Comparison of ENCODE assay signal across 25 cellular contexts in genomic region chr5:62594364-62594984, GRCh38.
"Had no signal": no experiment of that assay in that cellular context is flagged by ENCODE, and none has a peak within 500 bp of the region (broad histone marks: within the 10 kb centered on the region; RNA-seq: fewer than 3 reads in every experiment).

No MANE protein-coding gene starts in this region.

- H3K27me3 ChIP-seq: cardiac muscle cell had no signal

- H3K4me3 ChIP-seq: cardiac muscle cell had no signal

- ATAC-seq: activated CD8-positive, alpha-beta memory T cell treated with anti-CD3 and anti-CD28 coated beads, Interleukin-2, amount 10 ng/mL, durations not matched to agents 7 days and 5 days; PC-3; T-helper 17 cell had no signal

- DNase-seq: activated B cell treated with CpG ODN at 0.5 μM for 24 hours; activated CD4-positive, alpha-beta T cell treated with anti-CD3 and anti-CD28 coated beads for 1 hour; activated CD4-positive, alpha-beta T cell treated with anti-CD3 and anti-CD28 coated beads, Interleukin-2, amount 10 ng/mL, durations not matched to agents 24 days and 14 days; activated CD4-positive, alpha-beta T cell treated with anti-CD3 and anti-CD28 coated beads, Interleukin-2, amount 50 U/mL, for 48 hours; activated CD8-positive, alpha-beta memory T cell treated with anti-CD3 and anti-CD28 coated beads, Interleukin-2, amount 10 ng/mL, durations not matched to agents 7 days and 5 days; activated effector memory CD4-positive, alpha-beta T cell treated with Interleukin-2 at 50 U/mL for 16 hours; activated naive CD4-positive, alpha-beta T cell; activated T-cell treated with anti-CD3 and anti-CD28 coated beads, Interleukin-2, amount 50 U/mL, for 24 hours; amygdala; cerebellar nuclear complex; NCI-H1092; NCI-H1417; NCI-H1694 treated with DMSO at 0.1 percent for 48 hours; NCI-H2029 treated with DMSO at 0.1 percent for 48 hours; NCI-H345; NCI-H510A; NCI-H69; PC-3; SHP77 treated with DMSO at 0.1 percent for 48 hours; T-helper 17 cell; T-helper 9 cell had no signal

- H3K27me3 Mint-ChIP-seq: activated B cell treated with CpG ODN at 0.5 μM for 24 hours; activated CD4-positive, alpha-beta T cell treated with anti-CD3 and anti-CD28 coated beads, Interleukin-2, amount 10 ng/mL, durations not matched to agents 24 days and 14 days; activated CD8-positive, alpha-beta memory T cell treated with anti-CD3 and anti-CD28 coated beads, Interleukin-2, amount 10 ng/mL, durations not matched to agents 7 days and 5 days; activated naive CD4-positive, alpha-beta T cell treated with anti-CD3 and anti-CD28 coated beads, Interleukin-2, amount 50 U/mL, for 24 hours; activated T-cell treated with anti-CD3 and anti-CD28 coated beads, Interleukin-2, amount 50 U/mL, for 24 hours; T-helper 17 cell had no signal

- H3K27ac ChIP-seq: cardiac muscle cell had no signal

- H3K27ac Mint-ChIP-seq: activated B cell treated with CpG ODN at 0.5 μM for 24 hours; activated CD4-positive, alpha-beta T cell treated with anti-CD3 and anti-CD28 coated beads, Interleukin-2, amount 10 ng/mL, durations not matched to agents 24 days and 14 days; activated CD8-positive, alpha-beta memory T cell treated with anti-CD3 and anti-CD28 coated beads, Interleukin-2, amount 10 ng/mL, durations not matched to agents 7 days and 5 days; activated naive CD4-positive, alpha-beta T cell treated with anti-CD3 and anti-CD28 coated beads, Interleukin-2, amount 50 U/mL, for 24 hours; activated T-cell treated with anti-CD3 and anti-CD28 coated beads, Interleukin-2, amount 50 U/mL, for 24 hours; activated T-helper 1 cell treated with anti-CD3 and anti-CD28 coated beads, Interleukin-12 subunit alpha, Interleukin-12 subunit beta, Interleukin-2, Interleukin-4 antibody, amounts not matched to agents 30 ng/mL and 10 ng/mL and 1 ng/mL, durations not matched to agents 14 hours and 24 hours and 36 hours; brain had no signal

- H3K4me3 Mint-ChIP-seq: activated B cell treated with CpG ODN at 0.5 μM for 24 hours; activated CD4-positive, alpha-beta T cell treated with anti-CD3 and anti-CD28 coated beads, Interleukin-2, amount 10 ng/mL, durations not matched to agents 24 days and 14 days; activated CD8-positive, alpha-beta memory T cell treated with anti-CD3 and anti-CD28 coated beads, Interleukin-2, amount 10 ng/mL, durations not matched to agents 7 days and 5 days; activated naive CD4-positive, alpha-beta T cell treated with anti-CD3 and anti-CD28 coated beads, Interleukin-2, amount 50 U/mL, for 24 hours; activated T-cell treated with anti-CD3 and anti-CD28 coated beads, Interleukin-2, amount 50 U/mL, for 24 hours; activated T-helper 1 cell treated with anti-CD3 and anti-CD28 coated beads, Interleukin-12 subunit alpha, Interleukin-12 subunit beta, Interleukin-2, Interleukin-4 antibody, amounts not matched to agents 30 ng/mL and 10 ng/mL and 1 ng/mL, durations not matched to agents 14 hours and 24 hours and 36 hours; brain; T-helper 17 cell had no signal

- H3K4me1 Mint-ChIP-seq: activated CD4-positive, alpha-beta T cell treated with anti-CD3 and anti-CD28 coated beads, Interleukin-2, amount 10 ng/mL, durations not matched to agents 24 days and 14 days; activated CD8-positive, alpha-beta memory T cell treated with anti-CD3 and anti-CD28 coated beads, Interleukin-2, amount 10 ng/mL, durations not matched to agents 7 days and 5 days; brain had no signal

- H3K9me3 Mint-ChIP-seq: activated naive CD4-positive, alpha-beta T cell treated with anti-CD3 and anti-CD28 coated beads, Interleukin-2, amount 50 U/mL, for 24 hours; activated T-cell treated with anti-CD3 and anti-CD28 coated beads, Interleukin-2, amount 50 U/mL, for 24 hours; activated T-helper 1 cell treated with anti-CD3 and anti-CD28 coated beads, Interleukin-12 subunit alpha, Interleukin-12 subunit beta, Interleukin-2, Interleukin-4 antibody, amounts not matched to agents 30 ng/mL and 10 ng/mL and 1 ng/mL, durations not matched to agents 14 hours and 24 hours and 36 hours; brain had no signal
